In genomic region chr5:43007246-43007910, GRCh38 we compare ENCODE assay signal across 8 cellular contexts. TPM values are rescaled to one million over a fixed set of nuclear protein-coding genes. Genes with fewer than 3 reads are reported as not detected.
DNase-seq lines count a peak whose midpoint lies in the region; ATAC-seq and TF ChIP-seq lines count a peak whose summit lies in the region.

No MANE protein-coding gene starts in this region.

- no peaks in the 10 kb centered on the region for H3K27me3 Mint-ChIP-seq in stimulated activated naive B cell treated with anti-CD40 and anti-IgM and Interleukin-4, amounts not matched to agents 10 μg/mL and 1 μg/mL and 100 μg/mL, for 72 hours

- H3K4me1 ChIP-seq in BLaER1, result peaks cover 19% of the 10 kb centered on the region
- peaks cover 4 to 27% (median 14%) of the 10 kb centered on the region in 4 donors for H3K4me1 ChIP-seq in esophagus muscularis mucosa
- H3K4me1 ChIP-seq in muscle layer of duodenum (ENCODE audit: control insufficient read depth in 1 of 2, insufficient read depth in 2 of 2, low read length in 2 of 2), result peaks cover 0 to 8% of the 10 kb centered on the region in 2 donors

- H3K27ac Mint-ChIP-seq in stimulated activated naive B cell treated with anti-CD40 and anti-IgM and Interleukin-4, amounts not matched to agents 10 μg/mL and 1 μg/mL and 100 μg/mL, for 72 hours, result peak overlapping the region; percentile 93

- no peaks in the 10 kb centered on the region for H4K20me1 ChIP-seq in BLaER1

- H3K36me3 Mint-ChIP-seq in stimulated activated naive B cell treated with anti-CD40 and anti-IgM and Interleukin-4, amounts not matched to agents 10 μg/mL and 1 μg/mL and 100 μg/mL, for 72 hours, result no peaks in the 10 kb centered on the region

- H3K27me3 ChIP-seq in BLaER1 (no peaks in the 10 kb centered on the region), esophagus muscularis mucosa (peaks cover 3 to 89% (median 32%) of the 10 kb centered on the region in 4 donors), muscle layer of duodenum (ENCODE audit: low read depth, low read length) (peaks cover 31% of the 10 kb centered on the region)

- peaks cover 9 to 21% of the 10 kb centered on the region in 2 donors for H3K4me1 Mint-ChIP-seq in stimulated activated naive B cell treated with anti-CD40 and anti-IgM and Interleukin-4, amounts not matched to agents 10 μg/mL and 1 μg/mL and 100 μg/mL, for 72 hours

- H3K36me3 ChIP-seq in BLaER1 (no peaks in the 10 kb centered on the region), esophagus muscularis mucosa (no peaks in the 10 kb centered on the region), muscle layer of duodenum (ENCODE audit: control insufficient read depth in 1 of 2, insufficient read depth in 2 of 2, low read length in 2 of 2) (no peaks in the 10 kb centered on the region)

- peak overlapping the region; percentile 69 for H3K4me2 ChIP-seq in BLaER1

- peak overlapping the region; percentile 81 for H3K9ac ChIP-seq in BLaER1

- no peak for TF ChIP-seq CTCF in esophagus muscularis mucosa (IDR thresholded peaks at IDR 0.05)

- DNase-seq in HuH-7.5 (ENCODE audit: low spot score) (peak; percentile 78), OCI-M1 (lab: John Stamatoyannopoulos, UW) (peak; percentile 97), esophagus muscularis mucosa (ENCODE audit: extremely low spot score) (peak; percentile 93)
- DNase-seq in activated T-cell treated with anti-CD3 and anti-CD28 coated beads, Interleukin-2, amount 50 U/mL, for 1 hour, result peak; percentile 79
- DNase-seq in stimulated activated naive B cell treated with anti-CD40 and anti-IgM and Interleukin-4, amounts not matched to agents 10 μg/mL and 1 μg/mL and 100 μg/mL, for 72 hours, result peak; percentile 74

- H3K9me3 ChIP-seq in BLaER1 (no peaks in the 10 kb centered on the region), esophagus muscularis mucosa (no peaks in the 10 kb centered on the region), muscle layer of duodenum (ENCODE audit: control insufficient read depth in 1 of 2, low read length in 2 of 2) (no peaks in the 10 kb centered on the region)

- peak; percentile 21 for ATAC-seq in GM21390 (IDR thresholded peaks at IDR 0.05; ENCODE audit: unreplicated experiment)
- ATAC-seq in stimulated activated naive B cell treated with anti-CD40 and anti-IgM and Interleukin-4, amounts not matched to agents 10 μg/mL and 1 μg/mL and 100 μg/mL, for 72 hours (replicated peaks), result peak; percentile 27 to 40

- no peaks in the 10 kb centered on the region for H3K9me3 Mint-ChIP-seq in stimulated activated naive B cell treated with anti-CD40 and anti-IgM and Interleukin-4, amounts not matched to agents 10 μg/mL and 1 μg/mL and 100 μg/mL, for 72 hours

- peak overlapping the region; percentile 91 for H3K27ac ChIP-seq in BLaER1
- H3K27ac ChIP-seq in esophagus muscularis mucosa (replicated peaks in 1 of 4), result peak overlapping the region; percentile 60 to 87 (median 80)
- H3K27ac ChIP-seq in muscle layer of duodenum (ENCODE audit: low read length), result peak overlapping the region; percentile 83

- intact Hi-C loops in esophagus muscularis mucosa (cut with DNase I), result no loop called here

- no peak for TF ChIP-seq EP300 in esophagus muscularis mucosa (IDR thresholded peaks at IDR 0.05)

- WGBS in esophagus muscularis mucosa, result 6% methylated on average over 24 of the region's 27 CpGs

- H3K4me3 Mint-ChIP-seq in stimulated activated naive B cell treated with anti-CD40 and anti-IgM and Interleukin-4, amounts not matched to agents 10 μg/mL and 1 μg/mL and 100 μg/mL, for 72 hours, result peak overlapping the region; percentile 80 to 90

- H3K4me3 ChIP-seq in BLaER1 (peak overlapping the region; percentile 72), esophagus muscularis mucosa (peak overlapping the region; percentile 49 to 60 (median 50)), muscle layer of duodenum (ENCODE audit: low read depth in 1 of 2, low read length in 2 of 2) (peak overlapping the region; percentile 60 to 81)

- no peak for TF ChIP-seq POLR2A in esophagus muscularis mucosa (IDR thresholded peaks at IDR 0.05; ENCODE audit: low read depth)

RNA-seq across cellular contexts. Expression of gene ANXA2R, which starts 32.7 kb away (rescaled TPM):
- 1 to 10 TPM; 1.5 to 4.2 (median 2.0) TPM for total RNA-seq in esophagus muscularis mucosa

Comparison
In these comparisons a context has a peak if more than half of its experiments do, and no peak if none do; other contexts are left out.
1. Peak in every context shown above with its lines: DNase-seq, ATAC-seq, H3K4me3 ChIP-seq and H3K27ac ChIP-seq.